In the genomic region with DNA sequence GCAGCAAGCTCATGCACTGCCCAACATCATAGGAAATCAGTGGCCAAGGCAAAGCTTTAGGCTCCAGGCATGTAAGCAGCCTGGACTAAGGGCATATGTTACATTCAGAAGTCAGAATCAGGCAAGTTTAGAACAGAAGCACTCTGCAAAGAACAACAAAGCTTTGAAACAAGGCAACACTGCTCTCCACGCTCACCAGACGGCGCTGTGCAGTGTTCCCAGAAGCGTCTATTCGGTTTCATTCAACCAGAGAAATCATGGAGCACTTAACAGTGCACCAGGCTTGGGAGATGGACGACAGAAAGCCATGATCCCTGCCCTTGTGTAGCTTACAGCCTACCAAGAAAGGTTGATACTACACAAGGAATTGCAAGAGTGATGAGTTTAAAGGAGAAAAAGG, we compare ENCODE assay signal across 8 cellular contexts.
DNase-seq lines count a peak whose midpoint lies in the region; ATAC-seq lines count a peak whose summit lies in the region.

No MANE protein-coding gene starts in this region.

- H3K9me2 ChIP-seq in Karpas-422 (replicated peaks; ENCODE audit: insufficient read depth, low read length), result no peaks in the 10 kb centered on the region

- no peaks in the 10 kb centered on the region for H3K4me1 ChIP-seq in Karpas-422 (ENCODE audit: low read length)

- H3K27ac ChIP-seq in Karpas-422 (ENCODE audit: low read length), result no peak overlapping the region

- H3K4me2 ChIP-seq in Karpas-422 (ENCODE audit: low read depth, low read length, poor library complexity, severe bottlenecking), result no peak overlapping the region

- no peak overlapping the region for H3K9ac ChIP-seq in Karpas-422 (ENCODE audit: low read length)

- DNase-seq in NCI-H524 (lab: John Stamatoyannopoulos, UW) (peak; percentile 71 to 72), NCI-H524 treated with DMSO at 0.1 percent for 48 hours (lab: John Stamatoyannopoulos, UW) (no peak), Karpas-422 (peak; percentile 58), amniotic epithelial cell (ENCODE audit: low read depth) (peak; percentile 16), kidney tubule cell (ENCODE audit: low spot score) (peak; percentile 29), SK-N-DZ (ENCODE audit: low spot score) (no peak)

- H3K4me3 ChIP-seq in Karpas-422 (ENCODE audit: low read length), result no peak overlapping the region

- no peaks in the 10 kb centered on the region for H3K79me2 ChIP-seq in Karpas-422 (ENCODE audit: low read length)

- no peaks in the 10 kb centered on the region for H3K36me3 ChIP-seq in Karpas-422 (ENCODE audit: insufficient read depth, low read length)

- no peak overlapping the region for H2AFZ ChIP-seq in Karpas-422 (ENCODE audit: low read length)

- no peaks in the 10 kb centered on the region for H4K20me1 ChIP-seq in Karpas-422 (ENCODE audit: insufficient read depth, low read depth, low read length)

- no peaks in the 10 kb centered on the region for H3K27me3 ChIP-seq in Karpas-422 (ENCODE audit: low read length)

- ATAC-seq in GM21360 (IDR thresholded peaks at IDR 0.05; ENCODE audit: unreplicated experiment) (no peak), GM21447 (IDR thresholded peaks at IDR 0.05; ENCODE audit: unreplicated experiment) (no peak)

- no peaks in the 10 kb centered on the region for H3K9me3 ChIP-seq in Karpas-422 (ENCODE audit: low read length)

Comparison
In these comparisons a context has a peak if more than half of its experiments do, and no peak if none do; other contexts are left out.
1. DNase-seq: peak in NCI-H524 (2 of 2), Karpas-422 (single experiment), amniotic epithelial cell (single experiment) and kidney tubule cell (single experiment); none in NCI-H524 treated with DMSO at 0.1 percent for 48 hours (single experiment) and SK-N-DZ (single experiment).